13 cellular contexts compared by ENCODE assay signal in the genomic region with DNA sequence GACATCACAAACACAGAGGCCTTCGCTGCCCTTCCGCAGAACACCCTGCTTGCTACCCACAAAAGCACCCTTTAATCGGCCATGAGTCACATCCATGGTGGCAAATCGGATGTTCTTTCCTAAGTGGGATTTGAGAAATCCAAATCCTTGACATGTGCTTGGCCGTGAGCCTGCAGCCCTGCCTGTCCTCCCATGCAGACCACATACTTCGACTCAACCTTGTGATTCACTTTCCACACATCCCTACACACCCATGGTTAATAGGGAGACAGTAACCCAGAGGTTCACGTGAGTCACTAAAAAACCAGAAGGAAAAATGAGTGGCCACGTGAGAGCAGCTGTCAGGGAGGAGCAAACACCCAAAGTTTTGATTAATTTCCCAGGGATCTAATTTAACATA. TPM values are rescaled to one million over a fixed set of nuclear protein-coding genes. Genes with fewer than 3 reads are reported as not detected.
DNase-seq lines count a peak whose midpoint lies in the region; ATAC-seq and TF ChIP-seq lines count a peak whose summit lies in the region.
"Had no signal": no experiment of that assay in that cellular context is flagged by ENCODE, and none has a peak within 500 bp of the region (broad histone marks: within the 10 kb centered on the region; RNA-seq: fewer than 3 reads in every experiment).

No MANE protein-coding gene starts in this region.

- TF ChIP-seq POLR2A in testis (IDR thresholded peaks at IDR 0.05): no peak

- H4K20me1 ChIP-seq in fibroblast of lung (ENCODE audit: control insufficient read depth, extremely low read depth, insufficient read depth, low read length): no peaks in the 10 kb centered on the region

- ATAC-seq in psoas muscle: peak; percentile 69 to 87 (median 84)
- no peak for ATAC-seq in HG03439 (IDR thresholded peaks at IDR 0.05; ENCODE audit: unreplicated experiment)
- ATAC-seq: GM23338 had no signal

- peaks cover 41% of the 10 kb centered on the region for H3K4me1 ChIP-seq in SJSA1 (replicated peaks)
- H3K4me1 ChIP-seq in fibroblast of lung (ENCODE audit: control insufficient read depth, extremely low read depth, insufficient read depth, low read length): peaks cover 30% of the 10 kb centered on the region
- H3K4me1 ChIP-seq in psoas muscle: peaks cover 49% of the 10 kb centered on the region
- peaks cover 4% of the 10 kb centered on the region for H3K4me1 ChIP-seq in testis

- TF ChIP-seq CTCF in fibroblast of lung (conservative IDR thresholded peaks at IDR 0.05 in 1 of 2, IDR thresholded peaks at IDR 0.05 in 1 of 2; ENCODE audit: low read depth in 1 of 2, low read length in 2 of 2) (no peak), psoas muscle (IDR thresholded peaks at IDR 0.05) (no peak), testis (IDR thresholded peaks at IDR 0.05) (no peak)

- H3K79me2 ChIP-seq in fibroblast of lung (ENCODE audit: control insufficient read depth, insufficient read depth, low read length): peaks cover 15% of the 10 kb centered on the region

- H3K4me3 ChIP-seq in SJSA1: no peak overlapping the region
- no peak overlapping the region for H3K4me3 ChIP-seq in fibroblast of lung (replicated peaks in 1 of 4; ENCODE audit: control extremely low read depth in 1 of 4, insufficient read depth in 1 of 4, low read depth in 3 of 4, low read length in 4 of 4)
- no peak overlapping the region for H3K4me3 ChIP-seq in psoas muscle
- no peak overlapping the region for H3K4me3 ChIP-seq in testis
- H3K4me3 ChIP-seq: GM23338 had no signal

- no peaks in the 10 kb centered on the region for H3K36me3 ChIP-seq in SJSA1
- no peaks in the 10 kb centered on the region for H3K36me3 ChIP-seq in fibroblast of lung (ENCODE audit: control insufficient read depth, insufficient read depth, low read length)
- no peaks in the 10 kb centered on the region for H3K36me3 ChIP-seq in psoas muscle (ENCODE audit: insufficient read depth in 1 of 2, low read depth in 1 of 2)
- H3K36me3 ChIP-seq in testis (ENCODE audit: low read depth, missing control alignments): no peaks in the 10 kb centered on the region

- intact Hi-C loops in psoas muscle (cut with DNase I): no loop called here
- intact Hi-C loops in testis (cut with DNase I; ENCODE audit: low total_unique reads): no loop called here

- no peaks in the 10 kb centered on the region for H3K27me3 ChIP-seq in SJSA1 (replicated peaks)
- no peaks in the 10 kb centered on the region for H3K27me3 ChIP-seq in fibroblast of lung (ENCODE audit: control insufficient read depth, insufficient read depth, low read length)
- no peaks in the 10 kb centered on the region for H3K27me3 ChIP-seq in psoas muscle (ENCODE audit: insufficient read depth in 3 of 3, low read length in 2 of 3)
- no peaks in the 10 kb centered on the region for H3K27me3 ChIP-seq in testis

- no peak overlapping the region for H2AFZ ChIP-seq in fibroblast of lung (ENCODE audit: low read length)
- H2AFZ ChIP-seq: GM23338 had no signal

- 55 to 77% (median 70%) methylated on average over 8 of the region's 8 CpGs for WGBS in psoas muscle, 3 donors
- WGBS in testis, 2 donors: 85 to 93% methylated on average over 8 of the region's 8 CpGs

- H3K4me2 ChIP-seq in fibroblast of lung (ENCODE audit: extremely low read depth, insufficient read depth, low read length): peak overlapping the region; percentile 11
- H3K4me2 ChIP-seq: GM23338 had no signal

- H3K27ac ChIP-seq in SJSA1 (peak overlapping the region; percentile 54), fibroblast of lung (ENCODE audit: insufficient read depth, low read length) (peak overlapping the region; percentile 77), psoas muscle (peak overlapping the region; percentile 49), testis (no peak overlapping the region)

- H3K9me3 ChIP-seq in SJSA1 (replicated peaks): no peaks in the 10 kb centered on the region
- no peaks in the 10 kb centered on the region for H3K9me3 ChIP-seq in fibroblast of lung (ENCODE audit: control insufficient read depth, insufficient read depth, low read depth, low read length)
- no peaks in the 10 kb centered on the region for H3K9me3 ChIP-seq in psoas muscle
- H3K9me3 ChIP-seq in testis: no peaks in the 10 kb centered on the region

- DNase-seq in ELR (ENCODE audit: low read depth): peak; percentile 87
- DNase-seq in SJSA1 (ENCODE audit: low read depth in 1 of 2, low spot score in 2 of 2): peak; percentile 89 to 91
- DNase-seq in fibroblast of lung (ENCODE audit: low read depth in 2 of 2): peak; percentile 98 to 99
- DNase-seq in psoas muscle: peak; percentile 58 to 80
- no peak for DNase-seq in activated CD4-positive, alpha-beta T cell treated with anti-CD3 and anti-CD28 coated beads for 4 hours
- DNase-seq in testis: no peak
- no peak for DNase-seq in activated naive CD4-positive, alpha-beta T cell treated with anti-CD3 and anti-CD28 coated beads, Interleukin-2, amount 50 U/mL, for 16 hours
- DNase-seq: activated T-cell treated with anti-CD3 and anti-CD28 coated beads, Interleukin-2, amount 50 U/mL, for 48 hours; effector CD8-positive, alpha-beta T cell; NCI-H1417 treated with DMSO at 0.1 percent for 48 hours; right cardiac atrium had no signal

- peak overlapping the region; percentile 9 for H3K9ac ChIP-seq in fibroblast of lung (ENCODE audit: insufficient read depth, low read length)

RNA-seq across cellular contexts. Expression of gene RAMACL, which starts 19.4 kb away (rescaled TPM):
- total RNA-seq in SJSA1 (2014; rRNA removed; shearing (Covaris generic)): 0.24 and 0.50 TPM in 2 replicates
- 2.3 and 5.0 TPM in 2 replicates for total RNA-seq in fibroblast of lung
- polyA plus RNA-seq in fibroblast of lung: 0.20 and 0.22 TPM in 2 replicates
- polyA plus RNA-seq in fibroblast of lung (2012): 0.21 and 0.28 TPM in 2 replicates
- 0.16 TPM in 1 of 2 replicates, not detected in the other for polyA minus RNA-seq in fibroblast of lung (ENCODE audit: low replicate concordance)
- 1 to 10 TPM in 1 of 4 donors, under 1 TPM in 3; 0.17 to 1.3 (median 0.72) TPM for total RNA-seq in psoas muscle
- under 1 TPM; 0.25 to 0.48 (median 0.38) TPM for polyA plus RNA-seq in psoas muscle
- 1 to 10 TPM; 1.7 to 1.9 TPM for total RNA-seq in testis
- not detected for polyA plus RNA-seq in testis (ENCODE audit: insufficient read depth, low read depth, low replicate concordance)

RNA-seq across cellular contexts. Expression of gene RPS6KA2, which starts 59.9 kb away (rescaled TPM):
- 15.6 and 16.2 TPM in 2 replicates for total RNA-seq in SJSA1 (2014; rRNA removed; shearing (Covaris generic))
- total RNA-seq in fibroblast of lung: 109 and 116 TPM in 2 replicates
- polyA plus RNA-seq in fibroblast of lung: 66.8 and 80.2 TPM in 2 replicates
- polyA plus RNA-seq in fibroblast of lung (2012): 60.3 and 64.5 TPM in 2 replicates
- 129 and 153 TPM in 2 replicates for polyA minus RNA-seq in fibroblast of lung (ENCODE audit: low replicate concordance)
- total RNA-seq in psoas muscle: 10 to 100 TPM; 14.2 to 40.4 (median 28.4) TPM
- polyA plus RNA-seq in psoas muscle: 10 to 100 TPM in 1 of 3 donors, 1 to 10 TPM in 2; 7.8 to 26.7 (median 8.0) TPM
- total RNA-seq in testis: 10 to 100 TPM; 19.8 to 21.7 TPM
- 18.4 TPM for polyA plus RNA-seq in testis (ENCODE audit: insufficient read depth, low read depth, low replicate concordance)

Comparison
In these comparisons a context has a peak if more than half of its experiments do, and no peak if none do; other contexts are left out.
1. DNase-seq: peak in ELR (single experiment), SJSA1 (2 of 2), fibroblast of lung (2 of 2) and psoas muscle (2 of 2); none in activated CD4-positive, alpha-beta T cell treated with anti-CD3 and anti-CD28 coated beads for 4 hours (0 of 2), testis (single experiment) and activated naive CD4-positive, alpha-beta T cell treated with anti-CD3 and anti-CD28 coated beads, Interleukin-2, amount 50 U/mL, for 16 hours (single experiment).
2. H3K27ac ChIP-seq: peak in SJSA1 (single experiment), fibroblast of lung (single experiment) and psoas muscle (single experiment); none in testis (0 of 2).